ENCODE assay signal across 1 cellular context in genomic region chr2:11598228-11598731, GRCh38.
TF ChIP-seq lines count a peak whose summit lies in the region.

No MANE protein-coding gene starts in this region.

TF ChIP-seq in HepG2, 621 proteins besides CTCF, POLR2A, EP300 and RAD21 (continued from another document):
- TF ChIP-seq, protein P1, sequence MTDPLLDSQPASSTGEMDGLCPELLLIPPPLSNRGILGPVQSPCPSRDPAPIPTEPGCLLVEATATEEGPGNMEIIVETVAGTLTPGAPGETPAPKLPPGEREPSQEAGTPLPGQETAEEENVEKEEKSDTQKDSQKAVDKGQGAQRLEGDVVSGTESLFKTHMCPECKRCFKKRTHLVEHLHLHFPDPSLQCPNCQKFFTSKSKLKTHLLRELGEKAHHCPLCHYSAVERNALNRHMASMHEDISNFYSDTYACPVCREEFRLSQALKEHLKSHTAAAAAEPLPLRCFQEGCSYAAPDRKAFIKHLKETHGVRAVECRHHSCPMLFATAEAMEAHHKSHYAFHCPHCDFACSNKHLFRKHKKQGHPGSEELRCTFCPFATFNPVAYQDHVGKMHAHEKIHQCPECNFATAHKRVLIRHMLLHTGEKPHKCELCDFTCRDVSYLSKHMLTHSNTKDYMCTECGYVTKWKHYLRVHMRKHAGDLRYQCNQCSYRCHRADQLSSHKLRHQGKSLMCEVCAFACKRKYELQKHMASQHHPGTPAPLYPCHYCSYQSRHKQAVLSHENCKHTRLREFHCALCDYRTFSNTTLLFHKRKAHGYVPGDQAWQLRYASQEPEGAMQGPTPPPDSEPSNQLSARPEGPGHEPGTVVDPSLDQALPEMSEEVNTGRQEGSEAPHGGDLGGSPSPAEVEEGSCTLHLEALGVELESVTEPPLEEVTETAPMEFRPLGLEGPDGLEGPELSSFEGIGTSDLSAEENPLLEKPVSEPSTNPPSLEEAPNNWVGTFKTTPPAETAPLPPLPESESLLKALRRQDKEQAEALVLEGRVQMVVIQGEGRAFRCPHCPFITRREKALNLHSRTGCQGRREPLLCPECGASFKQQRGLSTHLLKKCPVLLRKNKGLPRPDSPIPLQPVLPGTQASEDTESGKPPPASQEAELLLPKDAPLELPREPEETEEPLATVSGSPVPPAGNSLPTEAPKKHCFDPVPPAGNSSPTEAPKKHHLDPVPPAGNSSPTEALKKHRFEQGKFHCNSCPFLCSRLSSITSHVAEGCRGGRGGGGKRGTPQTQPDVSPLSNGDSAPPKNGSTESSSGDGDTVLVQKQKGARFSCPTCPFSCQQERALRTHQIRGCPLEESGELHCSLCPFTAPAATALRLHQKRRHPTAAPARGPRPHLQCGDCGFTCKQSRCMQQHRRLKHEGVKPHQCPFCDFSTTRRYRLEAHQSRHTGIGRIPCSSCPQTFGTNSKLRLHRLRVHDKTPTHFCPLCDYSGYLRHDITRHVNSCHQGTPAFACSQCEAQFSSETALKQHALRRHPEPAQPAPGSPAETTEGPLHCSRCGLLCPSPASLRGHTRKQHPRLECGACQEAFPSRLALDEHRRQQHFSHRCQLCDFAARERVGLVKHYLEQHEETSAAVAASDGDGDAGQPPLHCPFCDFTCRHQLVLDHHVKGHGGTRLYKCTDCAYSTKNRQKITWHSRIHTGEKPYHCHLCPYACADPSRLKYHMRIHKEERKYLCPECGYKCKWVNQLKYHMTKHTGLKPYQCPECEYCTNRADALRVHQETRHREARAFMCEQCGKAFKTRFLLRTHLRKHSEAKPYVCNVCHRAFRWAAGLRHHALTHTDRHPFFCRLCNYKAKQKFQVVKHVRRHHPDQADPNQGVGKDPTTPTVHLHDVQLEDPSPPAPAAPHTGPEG (CRISPR knock-in tag; IDR thresholded peaks at IDR 0.05): no peak
- TF ChIP-seq FOXA3 (CRISPR knock-in tag; IDR thresholded peaks at IDR 0.05): no peak
- no peak for TF ChIP-seq HDAC2 (CRISPR knock-in tag; IDR thresholded peaks at IDR 0.05)
- no peak for TF ChIP-seq SP5 (CRISPR knock-in tag; IDR thresholded peaks at IDR 0.05; ENCODE audit: borderline replicate concordance, low read depth)
- no peak for TF ChIP-seq ZNF781 (CRISPR knock-in tag; IDR thresholded peaks at IDR 0.05; ENCODE audit: borderline replicate concordance, not compliant biosample characterization)
- no peak for TF ChIP-seq TCF7 (IDR thresholded peaks at IDR 0.05; ENCODE audit: low read depth)
- TF ChIP-seq ATF6 (CRISPR knock-in tag; conservative IDR thresholded peaks at IDR 0.05): no peak
